In the genomic region with DNA sequence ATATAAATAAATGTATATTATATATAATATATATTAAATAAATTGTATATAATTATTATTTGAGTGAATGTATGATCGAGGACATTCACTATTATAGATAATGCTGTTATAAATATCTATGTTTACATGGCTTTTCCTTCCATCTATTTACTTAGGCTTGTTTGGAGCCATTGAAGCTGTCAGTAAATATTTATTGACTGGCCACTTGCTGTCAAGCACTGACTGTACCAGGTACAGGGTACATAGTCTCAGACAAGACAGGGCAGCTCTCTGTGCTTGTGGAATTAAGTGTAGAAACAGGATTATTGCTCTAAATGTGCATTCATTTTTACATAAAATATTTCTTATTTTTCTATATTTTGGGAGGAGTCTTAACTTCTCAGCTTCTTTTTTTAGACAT, we compare ENCODE assay signal across 1 cellular context.
A peak's percentile ranks its signal among the peaks of the same experiment; 100 is the strongest.
TF ChIP-seq lines count a peak whose summit lies in the region.

No MANE protein-coding gene starts in this region.

TF ChIP-seq in HepG2, 621 proteins besides CTCF, POLR2A, EP300 and RAD21 (continued from another document and continues in another):
- TF ChIP-seq THAP7 (CRISPR knock-in tag; IDR thresholded peaks at IDR 0.05): no peak
- TF ChIP-seq ZNF792 (CRISPR knock-in tag; IDR thresholded peaks at IDR 0.05): no peak
- no peak for TF ChIP-seq CENPBD1 (CRISPR knock-in tag; IDR thresholded peaks at IDR 0.05; ENCODE audit: borderline replicate concordance, low read depth)
- TF ChIP-seq AGO1 (IDR thresholded peaks at IDR 0.05; ENCODE audit: low read depth, low read length, poor library complexity, severe bottlenecking): no peak
- TF ChIP-seq CSRNP2 (CRISPR knock-in tag; conservative IDR thresholded peaks at IDR 0.05; ENCODE audit: low read depth): no peak
- TF ChIP-seq, protein P1, sequence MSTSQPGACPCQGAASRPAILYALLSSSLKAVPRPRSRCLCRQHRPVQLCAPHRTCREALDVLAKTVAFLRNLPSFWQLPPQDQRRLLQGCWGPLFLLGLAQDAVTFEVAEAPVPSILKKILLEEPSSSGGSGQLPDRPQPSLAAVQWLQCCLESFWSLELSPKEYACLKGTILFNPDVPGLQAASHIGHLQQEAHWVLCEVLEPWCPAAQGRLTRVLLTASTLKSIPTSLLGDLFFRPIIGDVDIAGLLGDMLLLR (CRISPR knock-in tag; IDR thresholded peaks at IDR 0.05): no peak
- TF ChIP-seq, protein P2, sequence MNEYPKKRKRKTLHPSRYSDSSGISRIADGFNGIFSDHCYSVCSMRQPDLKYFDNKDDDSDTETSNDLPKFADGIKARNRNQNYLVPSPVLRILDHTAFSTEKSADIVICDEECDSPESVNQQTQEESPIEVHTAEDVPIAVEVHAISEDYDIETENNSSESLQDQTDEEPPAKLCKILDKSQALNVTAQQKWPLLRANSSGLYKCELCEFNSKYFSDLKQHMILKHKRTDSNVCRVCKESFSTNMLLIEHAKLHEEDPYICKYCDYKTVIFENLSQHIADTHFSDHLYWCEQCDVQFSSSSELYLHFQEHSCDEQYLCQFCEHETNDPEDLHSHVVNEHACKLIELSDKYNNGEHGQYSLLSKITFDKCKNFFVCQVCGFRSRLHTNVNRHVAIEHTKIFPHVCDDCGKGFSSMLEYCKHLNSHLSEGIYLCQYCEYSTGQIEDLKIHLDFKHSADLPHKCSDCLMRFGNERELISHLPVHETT (CRISPR knock-in tag; conservative IDR thresholded peaks at IDR 0.05): no peak
- no peak for TF ChIP-seq ZNF546 (CRISPR knock-in tag; conservative IDR thresholded peaks at IDR 0.05)
- no peak for TF ChIP-seq ZNF652 (CRISPR knock-in tag; IDR thresholded peaks at IDR 0.05; ENCODE audit: borderline replicate concordance, low read depth)
- TF ChIP-seq MAFK (conservative IDR thresholded peaks at IDR 0.05 in 1 of 2, IDR thresholded peaks at IDR 0.05 in 1 of 2; ENCODE audit: low read length in 2 of 2): no peak
- TF ChIP-seq, protein P3, sequence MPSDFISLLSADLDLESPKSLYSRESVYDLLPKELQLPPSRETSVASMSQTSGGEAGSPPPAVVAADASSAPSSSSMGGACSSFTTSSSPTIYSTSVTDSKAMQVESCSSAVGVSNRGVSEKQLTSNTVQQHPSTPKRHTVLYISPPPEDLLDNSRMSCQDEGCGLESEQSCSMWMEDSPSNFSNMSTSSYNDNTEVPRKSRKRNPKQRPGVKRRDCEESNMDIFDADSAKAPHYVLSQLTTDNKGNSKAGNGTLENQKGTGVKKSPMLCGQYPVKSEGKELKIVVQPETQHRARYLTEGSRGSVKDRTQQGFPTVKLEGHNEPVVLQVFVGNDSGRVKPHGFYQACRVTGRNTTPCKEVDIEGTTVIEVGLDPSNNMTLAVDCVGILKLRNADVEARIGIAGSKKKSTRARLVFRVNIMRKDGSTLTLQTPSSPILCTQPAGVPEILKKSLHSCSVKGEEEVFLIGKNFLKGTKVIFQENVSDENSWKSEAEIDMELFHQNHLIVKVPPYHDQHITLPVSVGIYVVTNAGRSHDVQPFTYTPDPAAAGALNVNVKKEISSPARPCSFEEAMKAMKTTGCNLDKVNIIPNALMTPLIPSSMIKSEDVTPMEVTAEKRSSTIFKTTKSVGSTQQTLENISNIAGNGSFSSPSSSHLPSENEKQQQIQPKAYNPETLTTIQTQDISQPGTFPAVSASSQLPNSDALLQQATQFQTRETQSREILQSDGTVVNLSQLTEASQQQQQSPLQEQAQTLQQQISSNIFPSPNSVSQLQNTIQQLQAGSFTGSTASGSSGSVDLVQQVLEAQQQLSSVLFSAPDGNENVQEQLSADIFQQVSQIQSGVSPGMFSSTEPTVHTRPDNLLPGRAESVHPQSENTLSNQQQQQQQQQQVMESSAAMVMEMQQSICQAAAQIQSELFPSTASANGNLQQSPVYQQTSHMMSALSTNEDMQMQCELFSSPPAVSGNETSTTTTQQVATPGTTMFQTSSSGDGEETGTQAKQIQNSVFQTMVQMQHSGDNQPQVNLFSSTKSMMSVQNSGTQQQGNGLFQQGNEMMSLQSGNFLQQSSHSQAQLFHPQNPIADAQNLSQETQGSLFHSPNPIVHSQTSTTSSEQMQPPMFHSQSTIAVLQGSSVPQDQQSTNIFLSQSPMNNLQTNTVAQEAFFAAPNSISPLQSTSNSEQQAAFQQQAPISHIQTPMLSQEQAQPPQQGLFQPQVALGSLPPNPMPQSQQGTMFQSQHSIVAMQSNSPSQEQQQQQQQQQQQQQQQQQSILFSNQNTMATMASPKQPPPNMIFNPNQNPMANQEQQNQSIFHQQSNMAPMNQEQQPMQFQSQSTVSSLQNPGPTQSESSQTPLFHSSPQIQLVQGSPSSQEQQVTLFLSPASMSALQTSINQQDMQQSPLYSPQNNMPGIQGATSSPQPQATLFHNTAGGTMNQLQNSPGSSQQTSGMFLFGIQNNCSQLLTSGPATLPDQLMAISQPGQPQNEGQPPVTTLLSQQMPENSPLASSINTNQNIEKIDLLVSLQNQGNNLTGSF (CRISPR knock-in tag; IDR thresholded peaks at IDR 0.05): no peak
- no peak for TF ChIP-seq HNRNPH1 (optimal IDR thresholded peaks at IDR 0.05; ENCODE audit: low read depth, low read length)
- TF ChIP-seq ARID4A (CRISPR knock-in tag; IDR thresholded peaks at IDR 0.05; ENCODE audit: borderline replicate concordance): peak; percentile 39; the same call in 1 of the 2 replicates
- TF ChIP-seq, protein P4, sequence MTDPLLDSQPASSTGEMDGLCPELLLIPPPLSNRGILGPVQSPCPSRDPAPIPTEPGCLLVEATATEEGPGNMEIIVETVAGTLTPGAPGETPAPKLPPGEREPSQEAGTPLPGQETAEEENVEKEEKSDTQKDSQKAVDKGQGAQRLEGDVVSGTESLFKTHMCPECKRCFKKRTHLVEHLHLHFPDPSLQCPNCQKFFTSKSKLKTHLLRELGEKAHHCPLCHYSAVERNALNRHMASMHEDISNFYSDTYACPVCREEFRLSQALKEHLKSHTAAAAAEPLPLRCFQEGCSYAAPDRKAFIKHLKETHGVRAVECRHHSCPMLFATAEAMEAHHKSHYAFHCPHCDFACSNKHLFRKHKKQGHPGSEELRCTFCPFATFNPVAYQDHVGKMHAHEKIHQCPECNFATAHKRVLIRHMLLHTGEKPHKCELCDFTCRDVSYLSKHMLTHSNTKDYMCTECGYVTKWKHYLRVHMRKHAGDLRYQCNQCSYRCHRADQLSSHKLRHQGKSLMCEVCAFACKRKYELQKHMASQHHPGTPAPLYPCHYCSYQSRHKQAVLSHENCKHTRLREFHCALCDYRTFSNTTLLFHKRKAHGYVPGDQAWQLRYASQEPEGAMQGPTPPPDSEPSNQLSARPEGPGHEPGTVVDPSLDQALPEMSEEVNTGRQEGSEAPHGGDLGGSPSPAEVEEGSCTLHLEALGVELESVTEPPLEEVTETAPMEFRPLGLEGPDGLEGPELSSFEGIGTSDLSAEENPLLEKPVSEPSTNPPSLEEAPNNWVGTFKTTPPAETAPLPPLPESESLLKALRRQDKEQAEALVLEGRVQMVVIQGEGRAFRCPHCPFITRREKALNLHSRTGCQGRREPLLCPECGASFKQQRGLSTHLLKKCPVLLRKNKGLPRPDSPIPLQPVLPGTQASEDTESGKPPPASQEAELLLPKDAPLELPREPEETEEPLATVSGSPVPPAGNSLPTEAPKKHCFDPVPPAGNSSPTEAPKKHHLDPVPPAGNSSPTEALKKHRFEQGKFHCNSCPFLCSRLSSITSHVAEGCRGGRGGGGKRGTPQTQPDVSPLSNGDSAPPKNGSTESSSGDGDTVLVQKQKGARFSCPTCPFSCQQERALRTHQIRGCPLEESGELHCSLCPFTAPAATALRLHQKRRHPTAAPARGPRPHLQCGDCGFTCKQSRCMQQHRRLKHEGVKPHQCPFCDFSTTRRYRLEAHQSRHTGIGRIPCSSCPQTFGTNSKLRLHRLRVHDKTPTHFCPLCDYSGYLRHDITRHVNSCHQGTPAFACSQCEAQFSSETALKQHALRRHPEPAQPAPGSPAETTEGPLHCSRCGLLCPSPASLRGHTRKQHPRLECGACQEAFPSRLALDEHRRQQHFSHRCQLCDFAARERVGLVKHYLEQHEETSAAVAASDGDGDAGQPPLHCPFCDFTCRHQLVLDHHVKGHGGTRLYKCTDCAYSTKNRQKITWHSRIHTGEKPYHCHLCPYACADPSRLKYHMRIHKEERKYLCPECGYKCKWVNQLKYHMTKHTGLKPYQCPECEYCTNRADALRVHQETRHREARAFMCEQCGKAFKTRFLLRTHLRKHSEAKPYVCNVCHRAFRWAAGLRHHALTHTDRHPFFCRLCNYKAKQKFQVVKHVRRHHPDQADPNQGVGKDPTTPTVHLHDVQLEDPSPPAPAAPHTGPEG (CRISPR knock-in tag; IDR thresholded peaks at IDR 0.05): no peak
- TF ChIP-seq ZBTB34 (CRISPR knock-in tag; IDR thresholded peaks at IDR 0.05): 0 out of 2 replicates have a peak, but pooled peaks have one; percentile 24
- no peak for TF ChIP-seq ZMYM2 (CRISPR knock-in tag; IDR thresholded peaks at IDR 0.05)
- no peak for TF ChIP-seq ZNF430 (CRISPR knock-in tag; IDR thresholded peaks at IDR 0.05)
- no peak for TF ChIP-seq JARID2 (CRISPR knock-in tag; IDR thresholded peaks at IDR 0.05; ENCODE audit: insufficient replicate concordance)
- no peak for TF ChIP-seq ZNF432 (CRISPR knock-in tag; IDR thresholded peaks at IDR 0.05; ENCODE audit: borderline replicate concordance)
- TF ChIP-seq, protein P5, sequence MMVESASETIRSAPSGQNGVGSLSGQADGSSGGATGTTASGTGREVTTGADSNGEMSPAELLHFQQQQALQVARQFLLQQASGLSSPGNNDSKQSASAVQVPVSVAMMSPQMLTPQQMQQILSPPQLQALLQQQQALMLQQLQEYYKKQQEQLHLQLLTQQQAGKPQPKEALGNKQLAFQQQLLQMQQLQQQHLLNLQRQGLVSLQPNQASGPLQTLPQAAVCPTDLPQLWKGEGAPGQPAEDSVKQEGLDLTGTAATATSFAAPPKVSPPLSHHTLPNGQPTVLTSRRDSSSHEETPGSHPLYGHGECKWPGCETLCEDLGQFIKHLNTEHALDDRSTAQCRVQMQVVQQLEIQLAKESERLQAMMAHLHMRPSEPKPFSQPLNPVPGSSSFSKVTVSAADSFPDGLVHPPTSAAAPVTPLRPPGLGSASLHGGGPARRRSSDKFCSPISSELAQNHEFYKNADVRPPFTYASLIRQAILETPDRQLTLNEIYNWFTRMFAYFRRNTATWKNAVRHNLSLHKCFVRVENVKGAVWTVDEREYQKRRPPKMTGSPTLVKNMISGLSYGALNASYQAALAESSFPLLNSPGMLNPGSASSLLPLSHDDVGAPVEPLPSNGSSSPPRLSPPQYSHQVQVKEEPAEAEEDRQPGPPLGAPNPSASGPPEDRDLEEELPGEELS (CRISPR knock-in tag; IDR thresholded peaks at IDR 0.05): peak; percentile 93
